8 cellular contexts compared by ENCODE assay signal in genomic region chr10:24360286-24361127, GRCh38.
DNase-seq lines count a peak whose midpoint lies in the region; ATAC-seq and TF ChIP-seq lines count a peak whose summit lies in the region.

No MANE protein-coding gene starts in this region.

- H4K20me1 ChIP-seq in OCI-LY1 (ENCODE audit: insufficient read depth, low read length): no peaks in the 10 kb centered on the region

- intact Hi-C loops in stomach (cut with DNase I; ENCODE audit: low total_unique reads): no loop called here

- TF ChIP-seq CTCF in OCI-LY1 (IDR thresholded peaks at IDR 0.05; ENCODE audit: low read length) (peak; percentile 60; the same call in 1 of the 2 replicates), stomach (IDR thresholded peaks at IDR 0.05) (peak in 5 of 7 experiments; percentile 42 to 68 (median 47))

- no peak overlapping the region for H2AFZ ChIP-seq in OCI-LY1 (ENCODE audit: low read length)

- WGBS in stomach, 5 donors: 29 to 32% (median 31%) methylated on average over 12 of the region's 12 CpGs

- H3K4me2 ChIP-seq in OCI-LY1 (ENCODE audit: low read length): no peak overlapping the region

- no peaks in the 10 kb centered on the region for H3K4me1 ChIP-seq in OCI-LY1 (ENCODE audit: insufficient read depth, low read length, severe bottlenecking)
- H3K4me1 ChIP-seq in stomach: no peaks in the 10 kb centered on the region

- no peaks in the 10 kb centered on the region for H3F3A ChIP-seq in OCI-LY1 (ENCODE audit: insufficient read depth, low read length)

- TF ChIP-seq EP300 in stomach (IDR thresholded peaks at IDR 0.05): no peak

- H3K36me3 ChIP-seq in OCI-LY1 (ENCODE audit: insufficient read depth, low read length) (no peaks in the 10 kb centered on the region), stomach (no peaks in the 10 kb centered on the region)

- H3K27me3 ChIP-seq in OCI-LY1 (ENCODE audit: insufficient read depth, low read length) (no peaks in the 10 kb centered on the region), stomach (no peaks in the 10 kb centered on the region)

- DNase-seq in COLO668 (lab: John Stamatoyannopoulos, UW; ENCODE audit: unreplicated experiment) (peak; percentile 8), caudate nucleus (lab: John Stamatoyannopoulos, UW) (peak in 39 of 61 donors; percentile 1 to 73 (median 17)), kidney tubule cell (ENCODE audit: low spot score) (peak; percentile 72), stomach (peak; percentile 80)

- no peaks in the 10 kb centered on the region for H3K9me2 ChIP-seq in OCI-LY1 (ENCODE audit: low read depth, low read length)

- peak; percentile 86 for ATAC-seq in GM18867 (IDR thresholded peaks at IDR 0.05; ENCODE audit: unreplicated experiment)
- ATAC-seq in HG03432 (IDR thresholded peaks at IDR 0.05; ENCODE audit: unreplicated experiment): peak; percentile 76
- ATAC-seq in activated CD4-positive, CD25-positive, alpha-beta regulatory T cell treated with anti-CD3 and anti-CD28 coated beads, Interleukin-2, amount 50 U/mL, for 24 hours: no peak

- no peaks in the 10 kb centered on the region for H3K79me2 ChIP-seq in OCI-LY1 (ENCODE audit: insufficient read depth, low read length)

- H3K9ac ChIP-seq in OCI-LY1 (ENCODE audit: low read length): no peak overlapping the region

- no peaks in the 10 kb centered on the region for H3K9me3 ChIP-seq in OCI-LY1 (ENCODE audit: low read length)
- H3K9me3 ChIP-seq in stomach: no peaks in the 10 kb centered on the region

- no peak overlapping the region for H3K4me3 ChIP-seq in OCI-LY1 (ENCODE audit: low read depth, low read length, poor library complexity, severe bottlenecking)
- H3K4me3 ChIP-seq in stomach: no peak overlapping the region

- no peak for TF ChIP-seq POLR2A in stomach (IDR thresholded peaks at IDR 0.05)

- no peak overlapping the region for H3K27ac ChIP-seq in OCI-LY1 (ENCODE audit: low read depth, low read length, poor library complexity, severe bottlenecking)
- no peak overlapping the region for H3K27ac ChIP-seq in caudate nucleus (ENCODE audit: low read depth, low read length)
- H3K27ac ChIP-seq in stomach: no peak overlapping the region

Comparison
In these comparisons a context has a peak if more than half of its experiments do, and no peak if none do; other contexts are left out.
1. DNase-seq: peak in every context shown above with its lines; median percentile 80 in stomach; 72 in kidney tubule cell; 17 in caudate nucleus; 8 in COLO668.
2. ATAC-seq: peak in GM18867 (single experiment) and HG03432 (single experiment); none in activated CD4-positive, CD25-positive, alpha-beta regulatory T cell treated with anti-CD3 and anti-CD28 coated beads, Interleukin-2, amount 50 U/mL, for 24 hours (0 of 2).